Comparison of ENCODE assay signal across 12 cellular contexts in genomic region chr1:59391216-59392179, GRCh38.
DNase-seq lines count a peak whose midpoint lies in the region; ATAC-seq and TF ChIP-seq lines count a peak whose summit lies in the region.
"Had no signal": no experiment of that assay in that cellular context is flagged by ENCODE, and none has a peak within 500 bp of the region (broad histone marks: within the 10 kb centered on the region; RNA-seq: fewer than 3 reads in every experiment).

No MANE protein-coding gene starts in this region.

- H3K27me3 ChIP-seq in parathyroid adenoma (ENCODE audit: control insufficient read depth, insufficient read depth, low read length) = no peaks in the 10 kb centered on the region
- no peaks in the 10 kb centered on the region for H3K27me3 ChIP-seq in foreskin keratinocyte

- no peaks in the 10 kb centered on the region for H3K79me2 ChIP-seq in parathyroid adenoma

- peak overlapping the region; percentile 50 for H3K27ac Mint-ChIP-seq in activated T-helper 17 cell treated with anti-CD3 and anti-CD28 coated beads, Interleukin-2, amount 50 U/mL, for 72 hours
- H3K27ac Mint-ChIP-seq: T-helper 17 cell had no signal

- H3K9ac ChIP-seq in parathyroid adenoma = no peak overlapping the region

- no peaks in the 10 kb centered on the region for H3K27me3 Mint-ChIP-seq in activated T-helper 17 cell treated with anti-CD3 and anti-CD28 coated beads, Interleukin-2, amount 50 U/mL, for 72 hours
- H3K27me3 Mint-ChIP-seq: T-helper 17 cell had no signal

- H3K4me1 ChIP-seq in parathyroid adenoma (peaks cover 21% of the 10 kb centered on the region), foreskin keratinocyte (no peaks in the 10 kb centered on the region)
- H3K4me1 ChIP-seq: Caco-2 had no signal

- no peak overlapping the region for H3K4me3 Mint-ChIP-seq in activated T-helper 17 cell treated with anti-CD3 and anti-CD28 coated beads, Interleukin-2, amount 50 U/mL, for 72 hours
- H3K4me3 Mint-ChIP-seq: T-helper 17 cell had no signal

- no peaks in the 10 kb centered on the region for H3K9me3 ChIP-seq in parathyroid adenoma (ENCODE audit: control insufficient read depth, low read length)
- H3K9me3 ChIP-seq: Caco-2 had no signal

- no peak overlapping the region for H3K4me2 ChIP-seq in parathyroid adenoma (ENCODE audit: low read length)

- ATAC-seq in GM18868 (IDR thresholded peaks at IDR 0.05; ENCODE audit: unreplicated experiment) = peak; percentile 55
- ATAC-seq in HG02759 (IDR thresholded peaks at IDR 0.05; ENCODE audit: unreplicated experiment) = peak; percentile 48
- peak; percentile 60 for ATAC-seq in activated T-helper 17 cell treated with anti-CD3 and anti-CD28 coated beads, Interleukin-2, amount 50 U/mL, for 72 hours (replicated peaks)
- no peak for ATAC-seq in foreskin keratinocyte
- ATAC-seq in GM21619 (IDR thresholded peaks at IDR 0.05; ENCODE audit: unreplicated experiment) = no peak
- ATAC-seq: T-helper 17 cell had no signal

- TF ChIP-seq CTCF in parathyroid adenoma (IDR thresholded peaks at IDR 0.05) (no peak), foreskin keratinocyte (conservative IDR thresholded peaks at IDR 0.05) (no peak)

- no peak overlapping the region for H3K4me3 ChIP-seq in parathyroid adenoma (ENCODE audit: low read depth, low read length)

- H3K27ac ChIP-seq in parathyroid adenoma (no peak overlapping the region), foreskin keratinocyte (no peak overlapping the region)

- no peaks in the 10 kb centered on the region for H3K36me3 ChIP-seq in parathyroid adenoma (ENCODE audit: control insufficient read depth, insufficient read depth, low read length)

- no peaks in the 10 kb centered on the region for H3K9me3 Mint-ChIP-seq in activated T-helper 17 cell treated with anti-CD3 and anti-CD28 coated beads, Interleukin-2, amount 50 U/mL, for 72 hours

- no peaks in the 10 kb centered on the region for H3K36me3 Mint-ChIP-seq in activated T-helper 17 cell treated with anti-CD3 and anti-CD28 coated beads, Interleukin-2, amount 50 U/mL, for 72 hours (ENCODE audit: low read depth)

- peaks cover 4% of the 10 kb centered on the region for H3K4me1 Mint-ChIP-seq in activated T-helper 17 cell treated with anti-CD3 and anti-CD28 coated beads, Interleukin-2, amount 50 U/mL, for 72 hours
- H3K4me1 Mint-ChIP-seq: T-helper 17 cell had no signal

- no peak for DNase-seq in foreskin keratinocyte
- no peak for DNase-seq in NCI-H1436 treated with DMSO at 0.1 percent for 48 hours (lab: John Stamatoyannopoulos, UW)
- no peak for DNase-seq in DMS79 (lab: John Stamatoyannopoulos, UW)
- DNase-seq: Caco-2, cerebellar nuclear complex, NCI-H446 treated with DMSO at 0.1 percent for 48 hours, T-helper 17 cell had no signal

- peak overlapping the region; percentile 7 for H2AFZ ChIP-seq in parathyroid adenoma

Comparison
In these comparisons a context has a peak if more than half of its experiments do, and no peak if none do; other contexts are left out.
1. ATAC-seq: peak in GM18868 (single experiment), HG02759 (single experiment) and activated T-helper 17 cell treated with anti-CD3 and anti-CD28 coated beads, Interleukin-2, amount 50 U/mL, for 72 hours (single experiment); none in foreskin keratinocyte (single experiment) and GM21619 (single experiment).